ENCODE assay signal across 1 cellular context in genomic region chr2:230220347-230220969, GRCh38.
TF ChIP-seq lines count a peak whose summit lies in the region.

No MANE protein-coding gene starts in this region.

TF ChIP-seq in HepG2, 621 proteins besides CTCF, POLR2A, EP300 and RAD21:
- TF ChIP-seq ZNF121 (CRISPR knock-in tag; IDR thresholded peaks at IDR 0.05) (peak; percentile 93), TBX2 (CRISPR knock-in tag; IDR thresholded peaks at IDR 0.05; ENCODE audit: borderline replicate concordance) (0 out of 2 replicates have a peak, but pooled peaks have one; percentile 10), NFATC3 (CRISPR knock-in tag; IDR thresholded peaks at IDR 0.05) (0 out of 2 replicates have a peak, but pooled peaks have one; percentile 14), NAIF1 (CRISPR knock-in tag; IDR thresholded peaks at IDR 0.05; ENCODE audit: borderline replicate concordance) (0 out of 2 replicates have a peak, but pooled peaks have one; percentile 18), CHD2 (IDR thresholded peaks at IDR 0.05; ENCODE audit: low read depth, low read length) (no peak), KDM1A (CRISPR knock-in tag; IDR thresholded peaks at IDR 0.05) (no peak), YY1 (IDR thresholded peaks at IDR 0.05; ENCODE audit: insufficient read depth, insufficient replicate concordance, low read depth, low read length) (peak; percentile 12), THAP7 (CRISPR knock-in tag; IDR thresholded peaks at IDR 0.05) (0 out of 2 replicates have a peak, but pooled peaks have one; percentile 29), ATF4 (CRISPR knock-in tag; IDR thresholded peaks at IDR 0.05) (no peak), ZNF589 (CRISPR knock-in tag; conservative IDR thresholded peaks at IDR 0.05) (no peak), ZNF292 (CRISPR knock-in tag; IDR thresholded peaks at IDR 0.05; ENCODE audit: borderline replicate concordance, low read depth) (0 out of 2 replicates have a peak, but pooled peaks have one; percentile 2), ZNF484 (CRISPR knock-in tag; IDR thresholded peaks at IDR 0.05; ENCODE audit: borderline replicate concordance, low read depth) (no peak), WIZ (CRISPR knock-in tag; IDR thresholded peaks at IDR 0.05) (0 out of 2 replicates have a peak, but pooled peaks have one; percentile 66), ZNF598 (CRISPR knock-in tag; IDR thresholded peaks at IDR 0.05; ENCODE audit: borderline replicate concordance) (peak; percentile 7; the same call in 1 of the 2 replicates), ZBTB20 (CRISPR knock-in tag; IDR thresholded peaks at IDR 0.05; ENCODE audit: borderline replicate concordance, low read depth) (0 out of 2 replicates have a peak, but pooled peaks have one; percentile 13), MXD4 (CRISPR knock-in tag; IDR thresholded peaks at IDR 0.05) (0 out of 2 replicates have a peak, but pooled peaks have one; percentile 5), EED (CRISPR knock-in tag; IDR thresholded peaks at IDR 0.05) (no peak), ZNF770 (CRISPR knock-in tag; IDR thresholded peaks at IDR 0.05) (peak; percentile 46; the same call in 1 of the 2 replicates), ZNF776 (CRISPR knock-in tag; IDR thresholded peaks at IDR 0.05) (no peak), RCOR2 (CRISPR knock-in tag; IDR thresholded peaks at IDR 0.05) (0 out of 2 replicates have a peak, but pooled peaks have one; percentile 18), SMAD9 (CRISPR knock-in tag; IDR thresholded peaks at IDR 0.05) (peak; percentile 22; the same call in 1 of the 2 replicates), ZC3H4 (CRISPR knock-in tag; IDR thresholded peaks at IDR 0.05; ENCODE audit: borderline replicate concordance) (0 out of 2 replicates have a peak, but pooled peaks have one; percentile 48)
